8 cellular contexts compared by ENCODE assay signal in genomic region chr5:108148715-108149139, GRCh38.
A peak's percentile ranks its signal among the peaks of the same experiment; 100 is the strongest.
DNase-seq lines count a peak whose midpoint lies in the region; ATAC-seq, FAIRE-seq and TF ChIP-seq lines count a peak whose summit lies in the region.

No MANE protein-coding gene starts in this region.

- TF ChIP-seq POLR2A in adrenal gland (IDR thresholded peaks at IDR 0.05), result no peak
- no peak for TF ChIP-seq POLR2A in HepG2 (IDR thresholded peaks at IDR 0.05; ENCODE audit: insufficient read depth in 1 of 2, low read depth in 2 of 2, low read length in 2 of 2)

- H3K27ac ChIP-seq in adrenal gland (no peak overlapping the region), HepG2 (ENCODE audit: extremely low read length, insufficient read depth, low read length) (no peak overlapping the region)

- POLR2A ChIA-PET in BJ (lab: Charles Lee), result no interaction called here
- POLR2A ChIA-PET in HepG2 (lab: Yijun Ruan, JAX), result no interaction called here

- in situ Hi-C loops in HepG2 (cut with HindIII; ENCODE audit: extremely low pct_ligation_motif_present, low pct_unique_long_range_greater_than_20kb), result no loop called here

- no peak overlapping the region for H2AFZ ChIP-seq in HepG2 (ENCODE audit: low read length)

- H3K27me3 ChIP-seq in BJ (ENCODE audit: control insufficient read depth, insufficient read depth, low read length) (no peaks in the 10 kb centered on the region), adrenal gland (no peaks in the 10 kb centered on the region), HepG2 (ENCODE audit: control insufficient read depth in 1 of 2, insufficient read depth in 2 of 2, low read length in 2 of 2) (no peaks in the 10 kb centered on the region)

- no peaks in the 10 kb centered on the region for H3K9me3 ChIP-seq in adrenal gland (replicated peaks in 1 of 3)
- no peaks in the 10 kb centered on the region for H3K9me3 ChIP-seq in HepG2 (ENCODE audit: low read length)

- no peak overlapping the region for H3K4me3 ChIP-seq in BJ (ENCODE audit: low read depth, low read length)
- H3K4me3 ChIP-seq in adrenal gland, result no peak overlapping the region
- H3K4me3 ChIP-seq in HepG2 (replicated peaks in 1 of 3; ENCODE audit: insufficient read depth in 1 of 3, low read depth in 2 of 3, low read length in 3 of 3), result no peak overlapping the region

- H3K9ac ChIP-seq in HepG2 (ENCODE audit: insufficient read depth, low read depth, low read length), result no peak overlapping the region

- TF ChIP-seq CTCF in BJ (IDR thresholded peaks at IDR 0.05; ENCODE audit: insufficient read depth, low read depth, low read length) (peak; percentile 57), adrenal gland (IDR thresholded peaks at IDR 0.05) (peak in 5 of 6 experiments; percentile 40 to 56 (median 46)), HepG2 (CRISPR knock-in tag; IDR thresholded peaks at IDR 0.05) (peak; percentile 44)

- CTCF ChIA-PET in BJ (lab: Yijun Ruan, JAX), result interaction anchor here (0.5 to 1.2 kb wide), 2 partner anchors 30 to 52 kb away, joined by 3 read pairs; no protein-coding TSS in a partner anchor
- CTCF ChIA-PET in HepG2 (lab: Yijun Ruan, JAX; ENCODE audit: low intra/inter-chr PET ratio, low total read pairs), result interaction anchor here (0.8 kb wide), 1 partner anchor 197 kb away, joined by 3 read pairs; no protein-coding TSS in a partner anchor

- intact Hi-C loops in adrenal gland (cut with DNase I) (no loop called here), HepG2 (cut with micrococcal nuclease; ENCODE audit: unreplicated experiment) (loop anchor here (1.0 kb wide), 1 partner anchor 197 kb away; no protein-coding TSS in a partner anchor)

- H3K36me3 ChIP-seq in BJ (ENCODE audit: control insufficient read depth, insufficient read depth, low read length) (no peaks in the 10 kb centered on the region), adrenal gland (replicated peaks in 1 of 2) (no peaks in the 10 kb centered on the region), HepG2 (replicated peaks in 1 of 2; ENCODE audit: control insufficient read depth in 1 of 2, insufficient read depth in 2 of 2, low read length in 2 of 2) (no peaks in the 10 kb centered on the region)

- DNase-seq in BJ (ENCODE audit: low read depth) (peak; percentile 7), adrenal gland (peak in 1 of 7 donors; percentile 4), HepG2 (ENCODE audit: low spot score) (peak; percentile 5), C1 segment of cervical spinal cord (lab: John Stamatoyannopoulos, UW) (no peak)
- DNase-seq in activated T-cell treated with anti-CD3 and anti-CD28 coated beads, Interleukin-2, amount 50 U/mL, for 1 hour, result no peak

- H3K4me1 ChIP-seq in adrenal gland (replicated peaks in 1 of 2) (no peaks in the 10 kb centered on the region), HepG2 (ENCODE audit: insufficient read depth, low read length) (no peaks in the 10 kb centered on the region)

- H4K20me1 ChIP-seq in HepG2 (ENCODE audit: insufficient read depth, low read length), result no peaks in the 10 kb centered on the region

- no TSS peak for BruUV-seq in HepG2 (replicated peaks; lab: Mats Ljungman, UMichigan)

- TF ChIP-seq EP300 in HepG2 (IDR thresholded peaks at IDR 0.05; ENCODE audit: low read depth in 2 of 2, low read length in 2 of 2) (no peak), HepG2 (CRISPR knock-in tag; IDR thresholded peaks at IDR 0.05; ENCODE audit: borderline replicate concordance) (no peak)

- no peak for TF ChIP-seq RAD21 in HepG2 (CRISPR knock-in tag; IDR thresholded peaks at IDR 0.05)

- FAIRE-seq in HepG2 (lab: Jason Lieb, UNC), result peak; percentile 44

- no peak overlapping the region for H3K4me2 ChIP-seq in HepG2 (ENCODE audit: low read depth, low read length)

- ATAC-seq in GM18870 (IDR thresholded peaks at IDR 0.05; ENCODE audit: unreplicated experiment) (peak; percentile 63), HG03432 (IDR thresholded peaks at IDR 0.05; ENCODE audit: unreplicated experiment) (peak; percentile 76), HepG2 (peak; percentile 84), HG02970 (IDR thresholded peaks at IDR 0.05; ENCODE audit: low FRiP score, unreplicated experiment) (no peak)

- H3K79me2 ChIP-seq in HepG2 (ENCODE audit: insufficient read depth, low read length), result no peaks in the 10 kb centered on the region

TF ChIP-seq in HepG2, 621 proteins besides CTCF, POLR2A, EP300 and RAD21:
- TF ChIP-seq TEAD2 (CRISPR knock-in tag; IDR thresholded peaks at IDR 0.05), result no peak
- no peak for TF ChIP-seq FOXK2 (IDR thresholded peaks at IDR 0.05)
- TF ChIP-seq ZNF333 (CRISPR knock-in tag; IDR thresholded peaks at IDR 0.05; ENCODE audit: borderline replicate concordance), result no peak
- TF ChIP-seq SMC3 (IDR thresholded peaks at IDR 0.05; ENCODE audit: low read length), result peak; percentile 24
- no peak for TF ChIP-seq ZNF318 (CRISPR knock-in tag; IDR thresholded peaks at IDR 0.05)
- TF ChIP-seq KLF6 (CRISPR knock-in tag; IDR thresholded peaks at IDR 0.05), result no peak
- TF ChIP-seq ZNF460 (CRISPR knock-in tag; IDR thresholded peaks at IDR 0.05; ENCODE audit: borderline replicate concordance), result no peak
- no peak for TF ChIP-seq ZSCAN22 (CRISPR knock-in tag; IDR thresholded peaks at IDR 0.05)

Comparison
In these comparisons a context has a peak if more than half of its experiments do, and no peak if none do; other contexts are left out.
1. DNase-seq: peak in BJ (single experiment) and HepG2 (single experiment); none in C1 segment of cervical spinal cord (0 of 14) and activated T-cell treated with anti-CD3 and anti-CD28 coated beads, Interleukin-2, amount 50 U/mL, for 1 hour (single experiment).
2. Peak in every context shown above with its lines, with median percentiles within 50 percentile points of each other: CTCF ChIP-seq.